ENCODE assay signal across 27 cellular contexts in genomic region chr3:69389520-69390248, GRCh38. TPM values are rescaled to one million over a fixed set of nuclear protein-coding genes. Genes with fewer than 3 reads are reported as not detected.
DNase-seq lines count a peak whose midpoint lies in the region.
"Had no signal": no experiment of that assay in that cellular context is flagged by ENCODE, and none has a peak within 500 bp of the region (broad histone marks: within the 10 kb centered on the region; RNA-seq: fewer than 3 reads in every experiment).

No MANE protein-coding gene starts in this region.

- no peaks in the 10 kb centered on the region for H4K20me1 ChIP-seq in BLaER1

- peak overlapping the region; percentile 74 for H3K27ac ChIP-seq in BLaER1
- H3K27ac ChIP-seq: adrenal gland, Peyer's patch, testis had no signal

- no peaks in the 10 kb centered on the region for H3K27me3 ChIP-seq in BLaER1
- H3K27me3 ChIP-seq in H7 (ENCODE audit: control insufficient read depth, insufficient read depth, low read length), result peaks cover 21% of the 10 kb centered on the region
- H3K27me3 ChIP-seq: adrenal gland, Peyer's patch, testis had no signal

- H3K9ac ChIP-seq in BLaER1, result peak overlapping the region; percentile 32; the same call in 1 of the 2 replicates

- intact Hi-C loops in dendritic cell treated with granulocyte-macrophage colony-stimulating factor and Interleukin-4, amounts not matched to agents 40 ng/mL and 50 ng/mL, for 4 days (cut with micrococcal nuclease), result loop anchor here (5.0 kb wide), 1 partner anchor 67 kb away; no protein-coding TSS in a partner anchor

- H3K36me3 Mint-ChIP-seq in dendritic cell treated with granulocyte-macrophage colony-stimulating factor and Interleukin-4, amounts not matched to agents 40 ng/mL and 50 ng/mL, for 4 days (ENCODE audit: low read depth), result peaks cover 16% of the 10 kb centered on the region
- H3K36me3 Mint-ChIP-seq: brain; CD4-positive, CD25-positive, alpha-beta regulatory T cell; stimulated activated memory B cell treated with anti-CD40 and anti-IgM and Interleukin-4, amounts not matched to agents 10 μg/mL and 1 μg/mL and 100 μg/mL, for 72 hours had no signal

- H3K36me3 ChIP-seq in BLaER1 (no peaks in the 10 kb centered on the region), H7 (replicated peaks; ENCODE audit: control insufficient read depth, insufficient read depth, low read length) (no peaks in the 10 kb centered on the region)
- H3K36me3 ChIP-seq: adrenal gland, Peyer's patch had no signal

- DNase-seq in HT1080 (ENCODE audit: low read depth) (peak; percentile 23), medulla oblongata (ENCODE audit: extremely low spot score) (peak; percentile 61), H7 (no peak), germinal center (ENCODE audit: low spot score) (no peak), NCI-H748 treated with DMSO at 0.1 percent for 48 hours (lab: John Stamatoyannopoulos, UW) (no peak), SW480 (ENCODE audit: low spot score) (no peak)
- DNase-seq: activated CD4-positive, alpha-beta T cell treated with anti-CD3 and anti-CD28 coated beads, Interleukin-2, amount 10 ng/mL, durations not matched to agents 24 days and 14 days; activated naive CD4-positive, alpha-beta T cell; activated T-cell treated with anti-CD3 and anti-CD28 coated beads, Interleukin-2, amount 50 U/mL, for 4 hours; adrenal gland; CD4-positive, CD25-positive, alpha-beta regulatory T cell; DMS 273 treated with DMSO at 0.1 percent for 48 hours; endodermal cell; glutamatergic neuron; kidney glomerular epithelial cell; mesenchymal stem cell; NCI-H2171; NCI-H510A treated with DMSO at 0.1 percent for 48 hours; occipital lobe; Peyer's patch; stimulated activated CD4-positive, alpha-beta T cell treated with anti-CD3 and anti-CD28 coated beads, Interleukin-4, amount 100 ng/mL, for 1 hour; T-helper 2 cell; testis had no signal

- peaks cover 55% of the 10 kb centered on the region for H3K4me1 Mint-ChIP-seq in dendritic cell treated with granulocyte-macrophage colony-stimulating factor and Interleukin-4, amounts not matched to agents 40 ng/mL and 50 ng/mL, for 4 days (ENCODE audit: low read depth)

- H3K9me3 Mint-ChIP-seq in dendritic cell treated with granulocyte-macrophage colony-stimulating factor and Interleukin-4, amounts not matched to agents 40 ng/mL and 50 ng/mL, for 4 days, result no peaks in the 10 kb centered on the region
- H3K9me3 Mint-ChIP-seq: activated T-cell treated with anti-CD3 and anti-CD28 coated beads, Interleukin-2, amount 50 U/mL, for 4 hours had no signal

- 0 out of 2 replicates have a peak overlapping the region, but pooled peaks have one; percentile 6 for H3K4me3 ChIP-seq in BLaER1
- H3K4me3 ChIP-seq in H7 (ENCODE audit: insufficient read depth, low read depth, low read length), result no peak overlapping the region
- H3K4me3 ChIP-seq: adrenal gland, Peyer's patch, testis had no signal

- H3K9me3 ChIP-seq in BLaER1, result 0 out of 2 replicates have a peak, but pooled peaks cover 6% of the 10 kb centered on the region
- H3K9me3 ChIP-seq: adrenal gland, Peyer's patch, testis had no signal

- H3K27me3 Mint-ChIP-seq in dendritic cell treated with granulocyte-macrophage colony-stimulating factor and Interleukin-4, amounts not matched to agents 40 ng/mL and 50 ng/mL, for 4 days, result peaks cover 24% of the 10 kb centered on the region

- H3K4me2 ChIP-seq in BLaER1, result peak overlapping the region; percentile 72

- peaks cover 57% of the 10 kb centered on the region for H3K4me1 ChIP-seq in BLaER1
- H3K4me1 ChIP-seq: testis had no signal

- H3K27ac Mint-ChIP-seq in dendritic cell treated with granulocyte-macrophage colony-stimulating factor and Interleukin-4, amounts not matched to agents 40 ng/mL and 50 ng/mL, for 4 days, result peak overlapping the region; percentile 73
- H3K27ac Mint-ChIP-seq: activated CD4-positive, alpha-beta T cell treated with anti-CD3 and anti-CD28 coated beads, Interleukin-2, amount 10 ng/mL, durations not matched to agents 24 days and 14 days; CD4-positive, CD25-positive, alpha-beta regulatory T cell; endodermal cell; stimulated activated memory B cell treated with anti-CD40 and anti-IgM and Interleukin-4, amounts not matched to agents 10 μg/mL and 1 μg/mL and 100 μg/mL, for 72 hours had no signal

- no peak overlapping the region for H3K4me3 Mint-ChIP-seq in dendritic cell treated with granulocyte-macrophage colony-stimulating factor and Interleukin-4, amounts not matched to agents 40 ng/mL and 50 ng/mL, for 4 days
- H3K4me3 Mint-ChIP-seq: activated CD4-positive, alpha-beta T cell treated with anti-CD3 and anti-CD28 coated beads, Interleukin-2, amount 10 ng/mL, durations not matched to agents 24 days and 14 days; activated T-cell treated with anti-CD3 and anti-CD28 coated beads, Interleukin-2, amount 50 U/mL, for 4 hours; brain; CD4-positive, CD25-positive, alpha-beta regulatory T cell; endodermal cell; stimulated activated memory B cell treated with anti-CD40 and anti-IgM and Interleukin-4, amounts not matched to agents 10 μg/mL and 1 μg/mL and 100 μg/mL, for 72 hours had no signal

RNA-seq across cellular contexts. Expression of gene FRMD4B, which starts 3.8 kb away (rescaled TPM):
- total RNA-seq in HT1080 (2014; rRNA removed; shearing (Covaris generic)), result 12.9 and 19.1 TPM in 2 replicates
- polyA plus RNA-seq in HT1080 (2015; cell fraction: cytosol; rRNA removed), result 1.0 and 3.0 TPM in 2 replicates
- 1.9 and 2.5 TPM in 2 replicates for polyA plus RNA-seq in HT1080 (2015; cell fraction: nucleus; rRNA removed)
- total RNA-seq in H7 (2014; rRNA removed; shearing (Covaris generic)), result 1.0 and 1.6 TPM in 2 replicates

Comparison
In these comparisons a context has a peak if more than half of its experiments do, and no peak if none do; other contexts are left out.
1. DNase-seq: peak in HT1080 (single experiment) and medulla oblongata (single experiment); none in H7 (single experiment), germinal center (single experiment), NCI-H748 treated with DMSO at 0.1 percent for 48 hours (single experiment) and SW480 (single experiment).